Comparison of ENCODE assay signal across 1 cellular context in genomic region chr1:156725683-156726280, GRCh38.
TF ChIP-seq lines count a peak whose summit lies in the region.

No MANE protein-coding gene starts in this region.

TF ChIP-seq in HEK293, 187 proteins besides CTCF, POLR2A, EP300 and RAD21 (continued from another document and continues in another):
- TF ChIP-seq ZNF280C (tag by site-specific recombination; IDR thresholded peaks at IDR 0.05) = no peak
- no peak for TF ChIP-seq ZNF280D (tag by site-specific recombination; IDR thresholded peaks at IDR 0.05)
- TF ChIP-seq ZNF596 (tag by site-specific recombination; IDR thresholded peaks at IDR 0.05) = no peak
- TF ChIP-seq ZNF558 (tag by site-specific recombination; IDR thresholded peaks at IDR 0.05) = 0 out of 2 replicates have a peak, but pooled peaks have one; percentile 24
- TF ChIP-seq SCRT1 (tag by site-specific recombination; IDR thresholded peaks at IDR 0.05; ENCODE audit: borderline replicate concordance) = no peak
- no peak for TF ChIP-seq YY2 (tag by site-specific recombination; IDR thresholded peaks at IDR 0.05)
- peak; percentile 66; the same call in 1 of the 2 replicates for TF ChIP-seq ZNF10 (tag by site-specific recombination; IDR thresholded peaks at IDR 0.05)
- TF ChIP-seq ZBTB20 (tag by site-specific recombination; IDR thresholded peaks at IDR 0.05) = 0 out of 2 replicates have a peak, but pooled peaks have one; percentile 34
- no peak for TF ChIP-seq TCF7L2 (IDR thresholded peaks at IDR 0.05; ENCODE audit: borderline replicate concordance, low read depth, low read length)
- TF ChIP-seq ZNF776 (tag by site-specific recombination; IDR thresholded peaks at IDR 0.05; ENCODE audit: borderline replicate concordance) = no peak
- no peak for TF ChIP-seq ZNF664 (tag by site-specific recombination; IDR thresholded peaks at IDR 0.05)
- no peak for TF ChIP-seq ZNF202 (tag by site-specific recombination; IDR thresholded peaks at IDR 0.05; ENCODE audit: borderline replicate concordance)
- no peak for TF ChIP-seq ZNF155 (tag by site-specific recombination; IDR thresholded peaks at IDR 0.05)
- no peak for TF ChIP-seq ZNF580 (tag by site-specific recombination; IDR thresholded peaks at IDR 0.05)
- no peak for TF ChIP-seq ZNF561 (tag by site-specific recombination; IDR thresholded peaks at IDR 0.05; ENCODE audit: borderline replicate concordance)
- TF ChIP-seq KLF16 (tag by site-specific recombination; IDR thresholded peaks at IDR 0.05) = peak; percentile 52; the same call in 1 of the 2 replicates
- peak; percentile 86 for TF ChIP-seq ZBTB17 (tag by site-specific recombination; IDR thresholded peaks at IDR 0.05)
- no peak for TF ChIP-seq PRDM2 (tag by site-specific recombination; IDR thresholded peaks at IDR 0.05; ENCODE audit: borderline replicate concordance)
- no peak for TF ChIP-seq ZSCAN23 (tag by site-specific recombination; IDR thresholded peaks at IDR 0.05)
- TF ChIP-seq ZNF157 (tag by site-specific recombination; IDR thresholded peaks at IDR 0.05) = no peak
- no peak for TF ChIP-seq ZNF701 (tag by site-specific recombination; IDR thresholded peaks at IDR 0.05)
- TF ChIP-seq ZBTB7A (tag by site-specific recombination; IDR thresholded peaks at IDR 0.05; ENCODE audit: low read depth) = no peak
- TF ChIP-seq ZNF18 (tag by site-specific recombination; IDR thresholded peaks at IDR 0.05) = no peak
- TF ChIP-seq PRDM10 (tag by site-specific recombination; IDR thresholded peaks at IDR 0.05) = no peak
- no peak for TF ChIP-seq ZNF404 (tag by site-specific recombination; IDR thresholded peaks at IDR 0.05)
- TF ChIP-seq ZFP3 (tag by site-specific recombination; IDR thresholded peaks at IDR 0.05; ENCODE audit: low read depth) = no peak
- TF ChIP-seq ZNF138 (tag by site-specific recombination; IDR thresholded peaks at IDR 0.05; ENCODE audit: borderline replicate concordance) = no peak
- peak; percentile 34; the same call in 1 of the 2 replicates for TF ChIP-seq SP3 (tag by site-specific recombination; IDR thresholded peaks at IDR 0.05)
- no peak for TF ChIP-seq HOXC10 (CRISPR knock-in tag; IDR thresholded peaks at IDR 0.05)
- TF ChIP-seq ZNF692 (tag by site-specific recombination; IDR thresholded peaks at IDR 0.05) = peak; percentile 69
- TF ChIP-seq REPIN1 (tag by site-specific recombination; IDR thresholded peaks at IDR 0.05; ENCODE audit: low read depth) = peak; percentile 69; the same call in 1 of the 2 replicates
- 0 out of 2 replicates have a peak, but pooled peaks have one; percentile 19 for TF ChIP-seq ZSCAN16 (tag by site-specific recombination; IDR thresholded peaks at IDR 0.05)
- TF ChIP-seq ZNF48 (tag by site-specific recombination; IDR thresholded peaks at IDR 0.05) = no peak
- no peak for TF ChIP-seq ZNF274 (IDR thresholded peaks at IDR 0.05; ENCODE audit: low read length)
- no peak for TF ChIP-seq ZNF274 (tag by site-specific recombination; IDR thresholded peaks at IDR 0.05; ENCODE audit: borderline replicate concordance)
- TF ChIP-seq MEIS1 (CRISPR knock-in tag; IDR thresholded peaks at IDR 0.05; ENCODE audit: borderline replicate concordance) = no peak
- TF ChIP-seq ELK4 (IDR thresholded peaks at IDR 0.05; ENCODE audit: borderline replicate concordance, low read depth, low read length) = no peak
- no peak for TF ChIP-seq ZNF529 (tag by site-specific recombination; IDR thresholded peaks at IDR 0.05; ENCODE audit: insufficient replicate concordance)
- TF ChIP-seq ZNF335 (tag by site-specific recombination; conservative IDR thresholded peaks at IDR 0.05) = peak; percentile 43
- TF ChIP-seq TRIM28 (IDR thresholded peaks at IDR 0.05; ENCODE audit: borderline replicate concordance, low read length) = no peak
- TF ChIP-seq ZFP37 (tag by site-specific recombination; IDR thresholded peaks at IDR 0.05) = peak; percentile 91
- no peak for TF ChIP-seq ZNF560 (tag by site-specific recombination; IDR thresholded peaks at IDR 0.05; ENCODE audit: borderline replicate concordance)
- peak; percentile 45; the same call in 1 of the 2 replicates for TF ChIP-seq IKZF3 (tag by site-specific recombination; IDR thresholded peaks at IDR 0.05)
- TF ChIP-seq ZNF423 (tag by site-specific recombination; IDR thresholded peaks at IDR 0.05) = no peak
- no peak for TF ChIP-seq ZNF510 (tag by site-specific recombination; IDR thresholded peaks at IDR 0.05; ENCODE audit: insufficient replicate concordance)
